10 cellular contexts compared by ENCODE assay signal in genomic region chr5:10702911-10703491, GRCh38. TPM values are rescaled to one million over a fixed set of nuclear protein-coding genes. Genes with fewer than 3 reads are reported as not detected.
DNase-seq lines count a peak whose midpoint lies in the region; ATAC-seq, FAIRE-seq and TF ChIP-seq lines count a peak whose summit lies in the region.
"Had no signal": no experiment of that assay in that cellular context is flagged by ENCODE, and none has a peak within 500 bp of the region (broad histone marks: within the 10 kb centered on the region; RNA-seq: fewer than 3 reads in every experiment).

No MANE protein-coding gene starts in this region.

- H3K9me3 ChIP-seq in pancreas = no peaks in the 10 kb centered on the region

- H3K27ac ChIP-seq in pancreas = peak overlapping the region; percentile 68 to 89 (median 76)

- no peaks in the 10 kb centered on the region for H3K27me3 ChIP-seq in pancreas

- intact Hi-C loops in pancreas (cut with DNase I) = loop anchor here in 1 of 3 donors (10.0 kb wide), 1 partner anchor 52 kb away; no protein-coding TSS in a partner anchor

- H3K4me3 ChIP-seq in fibroblast of the aortic adventitia (ENCODE audit: low read depth, low read length) (no peak overlapping the region), pancreas (peak overlapping the region in 1 of 4 donors; percentile 3)

- no peak for FAIRE-seq in pancreas (lab: Jason Lieb, UNC)

- peak; percentile 47 for DNase-seq in ELF-1 (ENCODE audit: low read depth, low spot score)
- DNase-seq in fibroblast of the aortic adventitia (ENCODE audit: low read depth) = peak; percentile 64
- DNase-seq in pancreas = peak in 2 of 6 donors; percentile 61
- DNase-seq in NCI-H1048 (lab: John Stamatoyannopoulos, UW) = no peak
- no peak for DNase-seq in DMS 273 (lab: John Stamatoyannopoulos, UW; ENCODE audit: unreplicated experiment)
- DNase-seq in mucosa of gallbladder (ENCODE audit: low spot score) = no peak
- DNase-seq: NCI-H2107, SIG-M5 had no signal

- ATAC-seq in SK-N-SH treated with all-trans-retinoic acid at 6 μM for 48 hours (no peak), pancreas (peak; percentile 59 to 75 (median 68)), GM19455 (IDR thresholded peaks at IDR 0.05; ENCODE audit: unreplicated experiment) (no peak)

- 24 to 32% methylated on average over 7 of the region's 7 CpGs for WGBS in pancreas, 2 donors

- H3K36me3 ChIP-seq in pancreas = no peaks in the 10 kb centered on the region

- TF ChIP-seq CTCF in fibroblast of the aortic adventitia (IDR thresholded peaks at IDR 0.05; ENCODE audit: insufficient read depth, low read length) (no peak), pancreas (IDR thresholded peaks at IDR 0.05) (no peak)

- peaks cover 63 to 77% (median 70%) of the 10 kb centered on the region in 3 donors for H3K4me1 ChIP-seq in pancreas

TF ChIP-seq in SK-N-SH treated with all-trans-retinoic acid at 6 μM for 48 hours, 23 proteins besides CTCF, POLR2A, EP300 and RAD21:
- TF ChIP-seq ZFP3 (CRISPR knock-in tag; IDR thresholded peaks at IDR 0.05) (0 out of 2 replicates have a peak, but pooled peaks have one; percentile 37), GLIS3 (CRISPR knock-in tag; IDR thresholded peaks at IDR 0.05) (no peak)

RNA-seq across cellular contexts. Expression of gene DAP, which starts 58.0 kb away (rescaled TPM):
- total RNA-seq in fibroblast of the aortic adventitia (ENCODE audit: low replicate concordance) (28.9 and 49.3 TPM in 2 replicates), pancreas (100 to 1,000 TPM; 124 to 183 (median 144) TPM), mucosa of gallbladder (178 TPM)
- polyA plus RNA-seq in pancreas = 100 to 1,000 TPM in 1 of 2 donors, 10 to 100 TPM in 1; 68.3 to 102 TPM

Comparison
In these comparisons a context has a peak if more than half of its experiments do, and no peak if none do; other contexts are left out.
1. DNase-seq: peak in ELF-1 (single experiment) and fibroblast of the aortic adventitia (single experiment); none in NCI-H1048 (single experiment), DMS 273 (single experiment) and mucosa of gallbladder (single experiment).
2. ATAC-seq: peak in pancreas (4 of 4); none in SK-N-SH treated with all-trans-retinoic acid at 6 μM for 48 hours (single experiment) and GM19455 (single experiment).